In genomic region chr15:72183781-72184164, GRCh38 we compare ENCODE assay signal across 13 cellular contexts. TPM values are rescaled to one million over a fixed set of nuclear protein-coding genes. Genes with fewer than 3 reads are reported as not detected.
DNase-seq lines count a peak whose midpoint lies in the region; ATAC-seq and TF ChIP-seq lines count a peak whose summit lies in the region.
"Had no signal": no experiment of that assay in that cellular context is flagged by ENCODE, and none has a peak within 500 bp of the region (broad histone marks: within the 10 kb centered on the region; RNA-seq: fewer than 3 reads in every experiment).

No MANE protein-coding gene starts in this region.

- no peaks in the 10 kb centered on the region for H3K36me3 ChIP-seq in HUES6 (ENCODE audit: control insufficient read depth, insufficient read depth, low read length)
- no peaks in the 10 kb centered on the region for H3K36me3 ChIP-seq in lower lobe of right lung
- no peaks in the 10 kb centered on the region for H3K36me3 ChIP-seq in subcutaneous abdominal adipose tissue (ENCODE audit: control insufficient read depth in 5 of 5, insufficient read depth in 5 of 5, low read length in 5 of 5)

- ATAC-seq in lower lobe of right lung: peak; percentile 1 to 2
- no peak for ATAC-seq in GM21381 (IDR thresholded peaks at IDR 0.05; ENCODE audit: unreplicated experiment)
- no peak for ATAC-seq in effector memory CD8-positive, alpha-beta T cell (replicated peaks)

- H3K4me1 Mint-ChIP-seq in effector memory CD8-positive, alpha-beta T cell (ENCODE audit: low read depth in 2 of 2): no peaks in the 10 kb centered on the region
- H3K4me1 Mint-ChIP-seq: activated naive CD8-positive, alpha-beta T cell treated with anti-CD3 and anti-CD28 coated beads, Interleukin-2, amount 10 ng/mL, durations not matched to agents 7 days and 5 days had no signal

- H3K4me1 ChIP-seq in HUES6 (ENCODE audit: control insufficient read depth, insufficient read depth, low read length) (peaks cover 11% of the 10 kb centered on the region), lower lobe of right lung (peaks cover 39% of the 10 kb centered on the region), subcutaneous abdominal adipose tissue (ENCODE audit: control insufficient read depth in 5 of 5, insufficient read depth in 5 of 5, low read length in 5 of 5) (peaks cover 0 to 26% (median 14%) of the 10 kb centered on the region in 5 donors)

- H3K27me3 Mint-ChIP-seq in effector memory CD8-positive, alpha-beta T cell: peaks cover 25 to 56% of the 10 kb centered on the region in 2 donors

- H3K36me3 Mint-ChIP-seq in effector memory CD8-positive, alpha-beta T cell (ENCODE audit: insufficient read depth): no peaks in the 10 kb centered on the region
- H3K36me3 Mint-ChIP-seq: activated naive CD8-positive, alpha-beta T cell treated with anti-CD3 and anti-CD28 coated beads, Interleukin-2, amount 10 ng/mL, durations not matched to agents 7 days and 5 days had no signal

- intact Hi-C loops in lower lobe of right lung (cut with DNase I) (no loop called here), head of caudate nucleus (cut with DNase I) (no loop called here)

- H3K4me3 Mint-ChIP-seq in effector memory CD8-positive, alpha-beta T cell: no peak overlapping the region
- H3K4me3 Mint-ChIP-seq: activated naive CD8-positive, alpha-beta T cell treated with anti-CD3 and anti-CD28 coated beads, Interleukin-2, amount 10 ng/mL, durations not matched to agents 7 days and 5 days had no signal

- H3K4me3 ChIP-seq in HUES6 (ENCODE audit: low read depth, low read length) (peak overlapping the region; percentile 69), choroid plexus epithelial cell (ENCODE audit: low read depth, low read length) (peak overlapping the region; percentile 41), lower lobe of right lung (peak overlapping the region; percentile 32), subcutaneous abdominal adipose tissue (ENCODE audit: low read depth in 1 of 5, low read length in 5 of 5) (peak overlapping the region in 3 of 5 donors; percentile 40 to 44 (median 40))

- no peak overlapping the region for H3K27ac Mint-ChIP-seq in effector memory CD8-positive, alpha-beta T cell
- H3K27ac Mint-ChIP-seq: activated naive CD8-positive, alpha-beta T cell treated with anti-CD3 and anti-CD28 coated beads, Interleukin-2, amount 10 ng/mL, durations not matched to agents 7 days and 5 days had no signal

- no peak for DNase-seq in choroid plexus epithelial cell (ENCODE audit: low read depth)
- no peak for DNase-seq in lower lobe of right lung
- DNase-seq in head of caudate nucleus: no peak
- DNase-seq in OCI-M1 (lab: John Stamatoyannopoulos, UW): no peak
- no peak for DNase-seq in effector memory CD8-positive, alpha-beta T cell
- DNase-seq: activated naive CD8-positive, alpha-beta T cell treated with anti-CD3 and anti-CD28 coated beads, Interleukin-2, amount 10 ng/mL, durations not matched to agents 7 days and 5 days; GOT3; NCI-H2081 had no signal

- no peaks in the 10 kb centered on the region for H3K9me3 Mint-ChIP-seq in effector memory CD8-positive, alpha-beta T cell
- H3K9me3 Mint-ChIP-seq: activated naive CD8-positive, alpha-beta T cell treated with anti-CD3 and anti-CD28 coated beads, Interleukin-2, amount 10 ng/mL, durations not matched to agents 7 days and 5 days had no signal

- H3K27me3 ChIP-seq in HUES6 (ENCODE audit: control insufficient read depth, insufficient read depth, low read length) (peaks cover 16% of the 10 kb centered on the region), lower lobe of right lung (ENCODE audit: low read depth) (peaks cover 11% of the 10 kb centered on the region), subcutaneous abdominal adipose tissue (ENCODE audit: control insufficient read depth in 5 of 5, insufficient read depth in 4 of 5, low read length in 5 of 5) (peaks cover 0 to 17% (median 14%) of the 10 kb centered on the region in 5 donors)

- H3K9me3 ChIP-seq in HUES6 (ENCODE audit: control insufficient read depth, insufficient read depth, low read depth, low read length) (no peaks in the 10 kb centered on the region), lower lobe of right lung (no peaks in the 10 kb centered on the region), subcutaneous abdominal adipose tissue (ENCODE audit: control insufficient read depth in 5 of 5, low read length in 5 of 5) (no peaks in the 10 kb centered on the region)

- no peak for TF ChIP-seq CTCF in choroid plexus epithelial cell (conservative IDR thresholded peaks at IDR 0.05; ENCODE audit: low read depth, low read length)
- no peak for TF ChIP-seq CTCF in lower lobe of right lung (IDR thresholded peaks at IDR 0.05)

- H3K27ac ChIP-seq in HUES6 (ENCODE audit: low read depth, low read length) (no peak overlapping the region), lower lobe of right lung (peak overlapping the region; percentile 86), subcutaneous abdominal adipose tissue (ENCODE audit: low read depth, low read length) (no peak overlapping the region)

- H3K9ac ChIP-seq in HUES6 (ENCODE audit: low read length) (peak overlapping the region; percentile 56), subcutaneous abdominal adipose tissue (ENCODE audit: low read length in 5 of 5) (peak overlapping the region in 1 of 5 donors; percentile 27)

RNA-seq across cellular contexts. Expression of gene GRAMD2A, which starts 13.8 kb away (rescaled TPM):
- 29.3 TPM for total RNA-seq in lower lobe of right lung
- total RNA-seq: activated naive CD8-positive, alpha-beta T cell treated with anti-CD3 and anti-CD28 coated beads, Interleukin-2, amount 10 ng/mL, durations not matched to agents 7 days and 5 days; myocyte; T-helper 2 cell treated with Interferon-gamma antibody and Interleukin-4, amounts not matched to agents 100 ng/mL and 5 ng/mL, for 36 hours had no signal

RNA-seq across cellular contexts. Expression of gene PKM, which starts 47.2 kb away (rescaled TPM):
- total RNA-seq in lower lobe of right lung: 443 TPM

Comparison
In these comparisons a context has a peak if more than half of its experiments do, and no peak if none do; other contexts are left out.
1. ATAC-seq: peak in lower lobe of right lung (2 of 2); none in GM21381 (single experiment) and effector memory CD8-positive, alpha-beta T cell (single experiment).
2. Peak in every context shown above with its lines, with median percentiles within 50 percentile points of each other: H3K4me3 ChIP-seq.